Comparison of ENCODE assay signal across 11 cellular contexts in the genomic region with DNA sequence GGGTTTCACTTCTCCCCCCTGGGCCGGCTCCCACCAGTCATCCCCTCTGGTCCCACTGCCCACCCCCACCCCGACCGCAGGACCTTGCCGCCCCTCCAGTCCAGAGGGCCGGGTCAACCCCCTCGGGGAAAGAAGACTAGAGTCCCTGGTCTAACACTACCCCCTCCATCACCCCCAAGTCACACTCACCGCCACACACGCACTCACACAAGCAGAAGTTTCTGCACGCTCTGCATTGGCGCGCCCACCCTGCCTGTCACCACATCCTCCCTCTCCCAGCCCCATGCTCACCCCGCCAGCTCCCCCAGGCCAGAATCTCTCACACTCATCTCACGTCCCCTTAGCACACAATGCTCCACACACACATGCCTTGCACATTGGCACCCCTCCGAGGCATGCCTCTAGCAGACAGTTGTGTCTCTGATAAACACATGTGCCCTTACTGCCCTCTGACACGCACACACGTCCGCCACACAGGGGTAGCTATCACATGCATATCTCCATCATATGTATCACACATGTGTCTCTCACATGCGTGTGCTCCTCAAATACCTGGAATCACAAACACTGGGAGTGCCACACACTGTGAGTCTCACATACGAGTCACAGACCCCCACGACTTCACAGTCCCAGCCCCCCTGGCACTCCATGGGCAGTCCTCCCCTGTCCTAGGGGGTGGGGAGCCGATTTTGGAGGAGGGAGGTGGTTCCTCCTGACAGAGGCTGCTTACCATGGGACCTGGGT. TPM values are rescaled to one million over a fixed set of nuclear protein-coding genes. Genes with fewer than 3 reads are reported as not detected.
DNase-seq lines count a peak whose midpoint lies in the region; ATAC-seq, FAIRE-seq and TF ChIP-seq lines count a peak whose summit lies in the region.
"Had no signal": no experiment of that assay in that cellular context is flagged by ENCODE, and none has a peak within 500 bp of the region (broad histone marks: within the 10 kb centered on the region; RNA-seq: fewer than 3 reads in every experiment).

No MANE protein-coding gene starts in this region.

- H3K18ac ChIP-seq in H1 (ENCODE audit: extremely low read depth, low read length): no peak overlapping the region; the same call in 1 of the 2 replicates

- peak overlapping the region; percentile 76 for H3K4me3 ChIP-seq in ACC112 (ENCODE audit: low read depth, low read length)
- H3K4me3 ChIP-seq in H1 (ENCODE audit: extremely low read depth in 1 of 4, insufficient read depth in 2 of 4, low read depth in 3 of 4, low read length in 4 of 4): peak overlapping the region in 3 of 4 experiments; percentile 18 to 55 (median 42); a peak in 4 of 8 replicates
- H3K4me3 ChIP-seq in effector memory CD4-positive, alpha-beta T cell (ENCODE audit: insufficient read depth, low read depth, low read length, poor library complexity, severe bottlenecking): no peak overlapping the region

- no peak for TF ChIP-seq RAD21 in H1 (IDR thresholded peaks at IDR 0.05 in 1 of 2, conservative IDR thresholded peaks at IDR 0.05 in 1 of 2; ENCODE audit: low read depth in 2 of 2, low read length in 2 of 2)

- H3K36me3 ChIP-seq in ACC112 (ENCODE audit: insufficient read depth, low read length) (no peaks in the 10 kb centered on the region), H1 (ENCODE audit: control insufficient read depth in 2 of 4, insufficient read depth in 4 of 4, low read length in 3 of 4) (no peaks in the 10 kb centered on the region)
- no peaks in the 10 kb centered on the region for H3K36me3 ChIP-seq in effector memory CD4-positive, alpha-beta T cell (ENCODE audit: control insufficient read depth, insufficient read depth, low read length)

- no peak for TF ChIP-seq POLR2A in H1 (IDR thresholded peaks at IDR 0.05; ENCODE audit: control extremely low read depth in 1 of 2, low read depth in 2 of 2, low read length in 2 of 2)

- no peak overlapping the region for H3K4ac ChIP-seq in H1 (replicated peaks; ENCODE audit: insufficient read length, low read depth, low read length)

- no peak for TF ChIP-seq CTCF in HFFc6 (IDR thresholded peaks at IDR 0.05)
- no peak for TF ChIP-seq CTCF in H1 (IDR thresholded peaks at IDR 0.05; ENCODE audit: control extremely low read depth in 1 of 3, insufficient read depth in 1 of 3, low read depth in 1 of 3, low read length in 3 of 3)
- no peak for TF ChIP-seq CTCF in nephron progenitor cell (IDR thresholded peaks at IDR 0.05)

- H3K4me1 ChIP-seq in ACC112 (ENCODE audit: control insufficient read depth, insufficient read depth, low read length, unreplicated experiment) (peaks cover 37% of the 10 kb centered on the region), H1 (replicated peaks in 1 of 4; ENCODE audit: control insufficient read depth in 3 of 4, insufficient read depth in 4 of 4, low read length in 3 of 4) (peaks cover 0 to 28% (median 11%) of the 10 kb centered on the region in 4 experiments; a peak in 6 of 7 replicates)
- no peaks in the 10 kb centered on the region for H3K4me1 ChIP-seq in effector memory CD4-positive, alpha-beta T cell (ENCODE audit: control insufficient read depth, insufficient read depth, low read length, poor library complexity, severe bottlenecking)

- CTCF ChIA-PET in H1 (lab: Charles Lee; ENCODE audit: partially characterized antibody): interaction anchor here (0.7 to 51.2 kb wide), 8 partner anchors 17 to 100 kb away, joined by 3 to 856 read pairs (median 5); no protein-coding TSS in a partner anchor

- peak overlapping the region; percentile 71 for H2AFZ ChIP-seq in ACC112 (ENCODE audit: low read length, unreplicated experiment)
- H2AFZ ChIP-seq in H1 (ENCODE audit: low read length): no peak overlapping the region

- no peak overlapping the region for H3K27ac ChIP-seq in ACC112 (ENCODE audit: low read depth, low read length)
- H3K27ac ChIP-seq in H1 (ENCODE audit: low read depth, low read length): no peak overlapping the region
- H3K27ac ChIP-seq in effector memory CD4-positive, alpha-beta T cell (ENCODE audit: insufficient read depth, low read length, poor library complexity, severe bottlenecking): no peak overlapping the region

- no peak overlapping the region for H3K56ac ChIP-seq in H1 (replicated peaks; ENCODE audit: insufficient read length, low read depth, low read length)

- H3K4me1 Mint-ChIP-seq in HFFc6 (ENCODE audit: low read depth) (peaks cover 57% of the 10 kb centered on the region), nephron progenitor cell (peaks cover 53% of the 10 kb centered on the region)

- peak overlapping the region; percentile 82; the same call in 1 of the 2 replicates for H2BK15ac ChIP-seq in H1 (ENCODE audit: low read length)

- WGBS in H1 (ENCODE audit: extremely low coverage in 1 of 2, insufficient coverage in 1 of 2, insufficient read length in 1 of 2, insufficient replicate concordance in 2 of 2, low coverage in 1 of 2, low lambda C conversion rate in 2 of 2, missing lambda C conversion rate in 1 of 2), 2 experiments: 79% methylated on average over 15 of the region's 21 CpGs; no CpG with 5 or more reads in 1 of the 2 experiments

- TF ChIP-seq EP300 in H1 (IDR thresholded peaks at IDR 0.05; ENCODE audit: borderline replicate concordance in 1 of 2, low read depth in 2 of 2, low read length in 2 of 2): no peak

- no peaks in the 10 kb centered on the region; the same call in 1 of the 2 replicates for H3K27me3 Mint-ChIP-seq in HFFc6 (ENCODE audit: insufficient read depth)
- peaks cover 36% of the 10 kb centered on the region for H3K27me3 Mint-ChIP-seq in nephron progenitor cell (ENCODE audit: low read depth, poor library complexity)

- H3K27me3 ChIP-seq in ACC112 (ENCODE audit: insufficient read depth, low read length): no peaks in the 10 kb centered on the region
- H3K27me3 ChIP-seq in H1 (replicated peaks in 1 of 4; ENCODE audit: control insufficient read depth in 3 of 4, extremely low read depth in 1 of 4, insufficient read depth in 3 of 4, low read length in 3 of 4): peaks cover 0 to 22% (median 18%) of the 10 kb centered on the region in 4 experiments; a peak in 6 of 7 replicates
- H3K27me3 ChIP-seq in effector memory CD4-positive, alpha-beta T cell (replicated peaks; ENCODE audit: control insufficient read depth, insufficient read depth, low read length, poor library complexity, severe bottlenecking): peaks cover 8% of the 10 kb centered on the region

- H3K9ac ChIP-seq in H1 (replicated peaks in 1 of 4; ENCODE audit: extremely low read depth in 1 of 4, low read depth in 3 of 4, low read length in 3 of 4): no peak overlapping the region

- H4K5ac ChIP-seq in H1 (ENCODE audit: insufficient read length, low read depth, low read length): no peak overlapping the region

- no peak overlapping the region; the same call in 1 of the 2 replicates for H4K8ac ChIP-seq in H1 (ENCODE audit: extremely low read depth, insufficient read depth, low read length)

- H2BK12ac ChIP-seq in H1 (ENCODE audit: low read depth, low read length): peak overlapping the region; percentile 85; the same call in 1 of the 2 replicates

- DNase-seq in HFFc6 (no peak), H1 (ENCODE audit: low read depth in 1 of 2, low spot score in 2 of 2) (no peak), nephron progenitor cell (no peak), medulla oblongata (ENCODE audit: extremely low spot score) (no peak), dermis blood vessel endothelial cell (no peak)
- no peak for DNase-seq in effector memory CD4-positive, alpha-beta T cell
- DNase-seq: amniotic stem cell had no signal

- peak overlapping the region; percentile 82; the same call in 1 of the 2 replicates for H2AK5ac ChIP-seq in H1 (ENCODE audit: low read depth, low read length)

- no peak for ATAC-seq in HG03159 (IDR thresholded peaks at IDR 0.05; ENCODE audit: unreplicated experiment)

- H3K4me2 ChIP-seq in H1 (ENCODE audit: insufficient read depth in 1 of 2, low read depth in 2 of 2, low read length in 2 of 2): peak overlapping the region; percentile 18 to 61; a peak in 3 of 4 replicates

- H3K23me2 ChIP-seq in H1 (ENCODE audit: low read depth, low read length): peaks cover 2% of the 10 kb centered on the region; the same call in 1 of the 2 replicates

- no peak for FAIRE-seq in H1 (lab: Jason Lieb, UNC)
- FAIRE-seq: HTR-8/SVneo, keratinocyte had no signal

- no peaks in the 10 kb centered on the region for H3K36me3 Mint-ChIP-seq in HFFc6 (ENCODE audit: low read depth)
- H3K36me3 Mint-ChIP-seq in nephron progenitor cell (ENCODE audit: low read depth): no peaks in the 10 kb centered on the region

- H3K79me1 ChIP-seq in H1 (ENCODE audit: low read depth, low read length): 0 out of 2 replicates have a peak, but pooled peaks cover 4% of the 10 kb centered on the region

- POLR2A ChIA-PET in H1 (lab: Charles Lee; ENCODE audit: partially characterized antibody): no interaction called here

- H3K23ac ChIP-seq in H1 (ENCODE audit: insufficient read length): no peak overlapping the region

- peak overlapping the region; percentile 81 for H3K4me3 Mint-ChIP-seq in HFFc6
- peak overlapping the region; percentile 79 for H3K4me3 Mint-ChIP-seq in nephron progenitor cell

- H3K27ac Mint-ChIP-seq in HFFc6 (peak overlapping the region; percentile 65), nephron progenitor cell (no peak overlapping the region)

- no peak overlapping the region for H3K14ac ChIP-seq in H1 (ENCODE audit: insufficient read length)

- no peaks in the 10 kb centered on the region for H3K9me3 Mint-ChIP-seq in HFFc6
- no peaks in the 10 kb centered on the region for H3K9me3 Mint-ChIP-seq in nephron progenitor cell

- no peak overlapping the region for H2BK20ac ChIP-seq in H1 (ENCODE audit: low read length)

- no peak overlapping the region for H2BK120ac ChIP-seq in H1 (replicated peaks; ENCODE audit: low read depth, low read length)

- H3K9me3 ChIP-seq in H1 (ENCODE audit: insufficient read depth in 2 of 2, low read depth in 1 of 2, low read length in 1 of 2): no peaks in the 10 kb centered on the region
- H3K9me3 ChIP-seq in effector memory CD4-positive, alpha-beta T cell (ENCODE audit: control insufficient read depth, low read length): no peaks in the 10 kb centered on the region

- H2BK5ac ChIP-seq in H1 (ENCODE audit: low read depth, low read length): 0 out of 2 replicates have a peak overlapping the region, but pooled peaks have one; percentile 1

- H3K79me2 ChIP-seq in ACC112 (ENCODE audit: control insufficient read depth, insufficient read depth, low read length, unreplicated experiment): no peaks in the 10 kb centered on the region
- H3K79me2 ChIP-seq in H1 (ENCODE audit: control insufficient read depth in 1 of 2, insufficient read depth in 2 of 2, low read length in 2 of 2): no peaks in the 10 kb centered on the region

- no peak overlapping the region for H4K91ac ChIP-seq in H1 (replicated peaks; ENCODE audit: insufficient read length, low read length)

- peaks cover 0 to 2% of the 10 kb centered on the region in 2 experiments for H4K20me1 ChIP-seq in H1 (replicated peaks in 1 of 2; ENCODE audit: control insufficient read depth in 1 of 2, insufficient read depth in 2 of 2, low read length in 2 of 2)

RNA-seq across cellular contexts. Expression of a gene that starts 0.8 kb away (rescaled TPM):
- 10 to 100 TPM; 55.7 to 84.5 (median 69.4) TPM for total RNA-seq in HFFc6 (2021; fragmentation: NEBNext Ultra II Directional; extraction: Animal tissue kit (Norgen Biotek cat#: 25700))
- 15.5 and 17.4 TPM in 2 replicates for total RNA-seq in H1 (2021; fragmentation: NEBNext Ultra II Directional; extraction: Animal tissue kit (Norgen Biotek cat#: 25700))
- polyA plus RNA-seq in H1 (2011; rRNA removed): 24.2 and 26.5 TPM in 2 replicates
- polyA plus RNA-seq in H1 (2011; cell fraction: cytosol; rRNA removed): 18.1 TPM
- polyA plus RNA-seq in H1 (2011; cell fraction: nucleus; rRNA removed): 23.2 TPM
- 7.5 to 15.3 TPM (median 12.9 TPM) in 4 replicates for polyA plus RNA-seq in H1 (2012, experiment 1 of 2)
- 12.0 TPM for polyA plus RNA-seq in H1 (2012, experiment 2 of 2)
- 42.7 TPM for polyA plus RNA-seq in H1 (2013, experiment 1 of 2)
- 31.4 TPM for polyA plus RNA-seq in H1 (2013, experiment 2 of 2)
- polyA minus RNA-seq in H1 (2011; rRNA and poly(A)+ RNA removed): 9.5 and 12.2 TPM in 2 replicates
- polyA minus RNA-seq in H1 (2011; cell fraction: cytosol; rRNA and poly(A)+ RNA removed): 17.5 TPM
- polyA minus RNA-seq in H1 (2011; cell fraction: nucleus; rRNA and poly(A)+ RNA removed): 6.6 TPM
- total RNA-seq in dermis blood vessel endothelial cell: 9.4 and 16.5 TPM in 2 replicates
